Comparison of ENCODE assay signal across 9 cellular contexts in the genomic region with DNA sequence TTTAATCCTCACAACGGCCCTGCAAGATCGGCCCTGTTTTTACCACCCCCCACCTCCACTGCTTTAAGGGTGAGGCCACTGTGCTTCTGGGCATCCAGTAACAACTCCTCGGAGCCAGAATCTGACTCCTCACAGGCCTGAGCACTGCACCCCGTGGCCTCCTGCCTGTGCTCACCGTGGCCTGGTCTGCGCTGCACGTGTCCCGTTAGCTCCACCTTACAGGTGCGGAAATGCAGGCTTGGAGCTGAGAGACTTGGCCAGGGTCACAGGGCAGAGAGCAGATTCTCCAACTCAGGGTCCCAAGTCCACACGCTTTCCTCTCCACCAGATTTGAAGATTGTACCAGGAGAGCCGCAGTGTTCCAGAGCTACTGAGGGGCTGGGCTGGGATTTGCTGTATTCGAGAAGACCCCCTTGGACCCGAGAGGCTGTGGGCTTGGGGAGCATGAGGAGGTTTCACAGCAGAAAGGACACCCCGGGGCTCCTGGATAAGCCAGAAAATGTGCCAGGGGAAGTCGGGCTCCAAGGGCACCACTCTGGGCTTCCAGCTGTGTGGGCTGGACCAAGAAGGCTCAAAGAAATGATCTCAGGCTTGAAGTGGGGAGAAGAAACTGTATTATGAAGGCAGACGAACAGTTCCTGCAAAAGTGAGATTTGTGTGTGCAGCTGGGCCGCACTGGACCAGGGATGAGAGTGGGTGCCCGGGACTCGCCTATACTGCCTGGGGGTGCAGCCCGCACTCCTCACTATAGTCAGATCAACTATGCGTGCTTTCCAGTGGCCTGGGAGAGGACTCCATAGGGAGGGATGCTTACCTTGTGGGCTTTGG. TPM values are rescaled to one million over a fixed set of nuclear protein-coding genes. Genes with fewer than 3 reads are reported as not detected.
DNase-seq lines count a peak whose midpoint lies in the region; ATAC-seq, FAIRE-seq and TF ChIP-seq lines count a peak whose summit lies in the region.
"Not testable (repeated sequence)": the region's sequence is repeated elsewhere in the genome, so short reads cannot be mapped to it uniquely, and the experiment has no call there.
"Had no signal": no experiment of that assay in that cellular context is flagged by ENCODE, and none has a peak within 500 bp of the region (broad histone marks: within the 10 kb centered on the region; RNA-seq: fewer than 3 reads in every experiment).

No MANE protein-coding gene starts in this region.

- 79 to 84% methylated on average over 13 to 18 of the region's 21 CpGs for WGBS in esophagus, 2 donors
- WGBS in liver = 52% methylated on average over 18 of the region's 21 CpGs

- not testable (repeated sequence) for H3K9me3 Mint-ChIP-seq in Calu3 (ENCODE audit: low read depth, unreplicated experiment); stimulated activated memory B cell treated with anti-CD40 and anti-IgM and Interleukin-4, amounts not matched to agents 10 μg/mL and 1 μg/mL and 100 μg/mL, for 72 hours

- peaks cover 40% of the 10 kb centered on the region for H3K4me1 Mint-ChIP-seq in Calu3 (ENCODE audit: low read depth, unreplicated experiment)
- H3K4me1 Mint-ChIP-seq in stimulated activated memory B cell treated with anti-CD40 and anti-IgM and Interleukin-4, amounts not matched to agents 10 μg/mL and 1 μg/mL and 100 μg/mL, for 72 hours = peaks cover 12% of the 10 kb centered on the region

- H3K27me3 Mint-ChIP-seq in Calu3 (ENCODE audit: unreplicated experiment) = not testable (repeated sequence)
- peaks cover 25% of the 10 kb centered on the region for H3K27me3 Mint-ChIP-seq in stimulated activated memory B cell treated with anti-CD40 and anti-IgM and Interleukin-4, amounts not matched to agents 10 μg/mL and 1 μg/mL and 100 μg/mL, for 72 hours

- peak overlapping the region; percentile 17 for H3K4me3 Mint-ChIP-seq in Calu3 (ENCODE audit: low read depth, unreplicated experiment)
- H3K4me3 Mint-ChIP-seq in stimulated activated memory B cell treated with anti-CD40 and anti-IgM and Interleukin-4, amounts not matched to agents 10 μg/mL and 1 μg/mL and 100 μg/mL, for 72 hours = not testable (repeated sequence)

- CTCF ChIA-PET in Calu3 (lab: Charles Lee); PC-9 (lab: Charles Lee): not testable (repeated sequence)

- H3K9ac ChIP-seq in kidney (ENCODE audit: low read length in 2 of 2) = not testable (repeated sequence)
- peak overlapping the region in 1 of 2 donors; percentile 75 for H3K9ac ChIP-seq in liver (ENCODE audit: low read depth in 1 of 2, low read length in 2 of 2)

- ATAC-seq in mucosa of descending colon = peak; percentile 65
- peak; percentile 14 for ATAC-seq in stimulated activated memory B cell treated with anti-CD40 and anti-IgM and Interleukin-4, amounts not matched to agents 10 μg/mL and 1 μg/mL and 100 μg/mL, for 72 hours

- TF ChIP-seq CTCF in Calu3 (IDR thresholded peaks at IDR 0.05; ENCODE audit: unreplicated experiment); PC-9 (conservative IDR thresholded peaks at IDR 0.05); kidney (IDR thresholded peaks at IDR 0.05; ENCODE audit: borderline replicate concordance, extremely low read depth, insufficient read depth); liver (IDR thresholded peaks at IDR 0.05; ENCODE audit: low read depth, low read length, missing input control); mucosa of descending colon (IDR thresholded peaks at IDR 0.05): not testable (repeated sequence)

- H2AFZ ChIP-seq in PC-9 = not testable (repeated sequence)

- H3F3A ChIP-seq in PC-9 (ENCODE audit: insufficient read depth, low read depth) = peaks cover 37% of the 10 kb centered on the region

- intact Hi-C loops in Calu3 (cut with micrococcal nuclease; ENCODE audit: unreplicated experiment); PC-9 (cut with micrococcal nuclease; ENCODE audit: unreplicated experiment); kidney (cut with DNase I); mucosa of descending colon (cut with DNase I, micrococcal nuclease): not testable (repeated sequence)

- H3K36me3 ChIP-seq in PC-9 (ENCODE audit: low read depth); esophagus (ENCODE audit: control insufficient read depth in 2 of 2, insufficient read depth in 2 of 2, low read length in 1 of 2); kidney (ENCODE audit: control insufficient read depth in 1 of 2, insufficient read depth in 2 of 2, low read length in 2 of 2); liver (ENCODE audit: control insufficient read depth in 4 of 4, insufficient read depth in 3 of 4, low read depth in 1 of 4, low read length in 3 of 4); mucosa of descending colon (ENCODE audit: low read depth): not testable (repeated sequence)

- POLR2A ChIA-PET in PC-9 (lab: Charles Lee; ENCODE audit: unreplicated experiment) = interaction anchor here (0.6 to 0.7 kb wide), 2 partner anchors 124 to 155 kb away, joined by 3 to 4 read pairs; no protein-coding TSS in a partner anchor

- not testable (repeated sequence) for H3K9me3 ChIP-seq in PC-9 (ENCODE audit: insufficient read depth, low read depth); esophagus (ENCODE audit: control insufficient read depth in 2 of 2, insufficient read depth in 1 of 2, low read depth in 1 of 2, low read length in 1 of 2); kidney (ENCODE audit: control insufficient read depth in 1 of 2, low read length in 2 of 2); liver (ENCODE audit: control insufficient read depth in 4 of 4, low read length in 3 of 4); mucosa of descending colon

- H4K20me1 ChIP-seq in PC-9 (ENCODE audit: insufficient read depth) = not testable (repeated sequence)

- not testable (repeated sequence) for H3K27ac Mint-ChIP-seq in Calu3 (ENCODE audit: unreplicated experiment); stimulated activated memory B cell treated with anti-CD40 and anti-IgM and Interleukin-4, amounts not matched to agents 10 μg/mL and 1 μg/mL and 100 μg/mL, for 72 hours

- peak overlapping the region; percentile 25; the same call in 1 of the 2 replicates for H3K4me3 ChIP-seq in PC-9
- H3K4me3 ChIP-seq in esophagus (ENCODE audit: low read depth in 1 of 2, low read length in 2 of 2) = peak overlapping the region; percentile 23 to 37
- H3K4me3 ChIP-seq in kidney (ENCODE audit: low read length in 2 of 2) = peak overlapping the region in 1 of 2 donors; percentile 48
- peak overlapping the region in 2 of 3 donors; percentile 33 to 59 for H3K4me3 ChIP-seq in liver (ENCODE audit: low read depth in 1 of 3, low read length in 3 of 3)
- H3K4me3 ChIP-seq in mucosa of descending colon = not testable (repeated sequence)

- H3K27ac ChIP-seq in PC-9 = peak overlapping the region; percentile 72
- H3K27ac ChIP-seq in esophagus (ENCODE audit: low read depth in 2 of 2, low read length in 1 of 2); kidney (ENCODE audit: low read depth in 2 of 2, low read length in 2 of 2): not testable (repeated sequence)
- H3K27ac ChIP-seq in liver (ENCODE audit: low read depth in 1 of 2, low read length in 2 of 2) = peak overlapping the region; percentile 34 to 54

- not testable (repeated sequence) for H3K27me3 ChIP-seq in PC-9 (ENCODE audit: insufficient read depth, low read depth); esophagus (ENCODE audit: control insufficient read depth in 1 of 2, insufficient read depth in 2 of 2, low read length in 2 of 2); liver (ENCODE audit: control insufficient read depth in 4 of 4, insufficient read depth in 4 of 4, low read length in 3 of 4)

- not testable (repeated sequence) for DNase-seq in Calu3, PC-9, mucosa of descending colon
- DNase-seq in activated effector memory CD4-positive, alpha-beta T cell treated with anti-CD3 and anti-CD28 coated beads, Interleukin-2, amount 50 U/mL, for 16 hours = peak; percentile 51
- peak; percentile 26 for DNase-seq in kidney

- peaks cover 46% of the 10 kb centered on the region for H3K4me1 ChIP-seq in PC-9 (replicated peaks; ENCODE audit: insufficient read depth)
- H3K4me1 ChIP-seq in esophagus (ENCODE audit: control insufficient read depth in 2 of 2, insufficient read depth in 2 of 2, low read length in 1 of 2) = peaks cover 0 to 11% of the 10 kb centered on the region in 2 donors
- H3K4me1 ChIP-seq in kidney (ENCODE audit: control insufficient read depth in 1 of 2, insufficient read depth in 1 of 2, low read depth in 1 of 2, low read length in 2 of 2); liver (ENCODE audit: control insufficient read depth in 4 of 4, insufficient read depth in 4 of 4, low read length in 3 of 4): not testable (repeated sequence)
- peaks cover 12% of the 10 kb centered on the region for H3K4me1 ChIP-seq in mucosa of descending colon (ENCODE audit: low read depth)

- peaks cover 41% of the 10 kb centered on the region for H3K36me3 Mint-ChIP-seq in Calu3 (ENCODE audit: insufficient read depth, unreplicated experiment)
- not testable (repeated sequence) for H3K36me3 Mint-ChIP-seq in stimulated activated memory B cell treated with anti-CD40 and anti-IgM and Interleukin-4, amounts not matched to agents 10 μg/mL and 1 μg/mL and 100 μg/mL, for 72 hours

- TF ChIP-seq RAD21 in liver (IDR thresholded peaks at IDR 0.05) = not testable (repeated sequence)

- H3K4me2 ChIP-seq in PC-9 = peak overlapping the region; percentile 69

- BruUV-seq in Calu3 (replicated peaks; lab: Mats Ljungman, UMichigan); PC-9 (replicated peaks; lab: Mats Ljungman, UMichigan): not testable (repeated sequence)

- not testable (repeated sequence) for H3K79me2 ChIP-seq in PC-9 (ENCODE audit: low read depth)

- not testable (repeated sequence) for H3K9me2 ChIP-seq in PC-9 (ENCODE audit: insufficient read depth)

- FAIRE-seq in kidney (lab: Jason Lieb, UNC) = not testable (repeated sequence)

TF ChIP-seq in liver, 16 proteins besides CTCF, POLR2A, EP300 and RAD21:
- TF ChIP-seq HNF4A (conservative IDR thresholded peaks at IDR 0.05) = peak; percentile 34 to 66

RNA-seq across cellular contexts. Expression of a gene that starts 1.6 kb away (rescaled TPM):
- 83.1 and 128 TPM in 2 replicates for total RNA-seq in Calu3 (2022)
- total RNA-seq in PC-9 (2021) = 98.1 and 176 TPM in 2 replicates
- 100 to 1,000 TPM in 1 of 2 donors, 10 to 100 TPM in 1; 49.6 to 126 TPM for polyA plus RNA-seq in esophagus
- 42.6 TPM for total RNA-seq in kidney
- polyA plus RNA-seq in kidney (ENCODE audit: insufficient read depth, low read depth, low replicate concordance) = 53.3 TPM
- total RNA-seq in liver = 1 to 10 TPM; 1.1 to 9.7 TPM
- 1 to 10 TPM; 6.0 to 9.3 TPM for polyA plus RNA-seq in liver
- total RNA-seq in mucosa of descending colon = 100 to 1,000 TPM in 2 of 3 donors, 10 to 100 TPM in 1; 29.5 to 147 (median 112) TPM
- total RNA-seq: H9 had no signal
